12 cellular contexts compared by ENCODE assay signal in the genomic region with DNA sequence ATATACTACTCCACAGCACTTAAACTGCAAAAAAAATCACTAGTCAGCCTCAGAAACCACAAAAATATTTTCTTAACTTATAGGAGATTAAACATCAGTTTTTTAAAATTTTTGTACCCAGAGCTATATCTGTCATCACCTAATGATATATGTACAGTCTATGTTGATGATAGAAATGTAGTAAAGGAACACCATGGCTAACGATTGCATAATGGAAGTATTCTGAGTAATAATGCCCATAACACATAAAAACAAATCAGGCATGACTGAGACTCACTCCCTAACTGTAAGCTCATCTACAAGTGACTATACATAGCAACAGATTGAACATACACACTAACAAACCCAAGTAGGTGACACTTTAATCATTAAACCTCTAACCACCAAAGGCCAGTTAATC. TPM values are rescaled to one million over a fixed set of nuclear protein-coding genes. Genes with fewer than 3 reads are reported as not detected.
DNase-seq lines count a peak whose midpoint lies in the region; ATAC-seq and TF ChIP-seq lines count a peak whose summit lies in the region.
"Had no signal": no experiment of that assay in that cellular context is flagged by ENCODE, and none has a peak within 500 bp of the region (broad histone marks: within the 10 kb centered on the region; RNA-seq: fewer than 3 reads in every experiment).

No MANE protein-coding gene starts in this region.

- WGBS in mesenchymal stem cell = 100% methylated on average over 1 of the region's 1 CpG
- no CpG with 5 or more reads among the region's 1 CpG for WGBS in mesendoderm (ENCODE audit: extremely low coverage, insufficient coverage, low lambda C conversion rate)
- WGBS in H9 (ENCODE audit: extremely low coverage, insufficient read length, low lambda C conversion rate) = no CpG with 5 or more reads among the region's 1 CpG

- no peak overlapping the region for H2BK15ac ChIP-seq in mesenchymal stem cell (ENCODE audit: low read depth, poor library complexity, severe bottlenecking)
- H2BK15ac ChIP-seq in mesendoderm (replicated peaks; ENCODE audit: low read depth) = no peak overlapping the region
- no peak overlapping the region for H2BK15ac ChIP-seq in H9 (ENCODE audit: low read depth, low read length)

- no peak for TF ChIP-seq CTCF in H9 (conservative IDR thresholded peaks at IDR 0.05)

- H3K27ac ChIP-seq in mesenchymal stem cell (ENCODE audit: low read length, poor library complexity, severe bottlenecking) (peak overlapping the region; percentile 10), mesendoderm (ENCODE audit: low read depth, low read length) (no peak overlapping the region), H9 (ENCODE audit: insufficient read length, low read depth, low read length) (no peak overlapping the region)
- H3K27ac ChIP-seq: cardiac muscle cell, skin epidermis had no signal

- no peaks in the 10 kb centered on the region for H3K36me3 Mint-ChIP-seq in H9 (ENCODE audit: insufficient read depth in 1 of 3, low read depth in 3 of 3)
- H3K36me3 Mint-ChIP-seq: CD4-positive, CD25-positive, alpha-beta regulatory T cell; natural killer cell had no signal

- no peak overlapping the region for H3T11ph ChIP-seq in H9 (ENCODE audit: low read length)

- H3K14ac ChIP-seq in mesenchymal stem cell (ENCODE audit: low read length in 2 of 2) (no peak overlapping the region), H9 (ENCODE audit: insufficient read depth, low read length) (no peak overlapping the region)

- H3K18ac ChIP-seq in mesenchymal stem cell (ENCODE audit: low read depth in 1 of 2, low read length in 2 of 2) = no peak overlapping the region
- H3K18ac ChIP-seq in mesendoderm (ENCODE audit: low read length) = no peak overlapping the region
- H3K18ac ChIP-seq in H9 (ENCODE audit: insufficient read length, low read depth, low read length) = no peak overlapping the region

- H2AK5ac ChIP-seq in mesenchymal stem cell (ENCODE audit: low read length, severe bottlenecking) = no peak overlapping the region
- H2AK5ac ChIP-seq in mesendoderm (ENCODE audit: low read length) = no peak overlapping the region
- no peak overlapping the region for H2AK5ac ChIP-seq in H9 (ENCODE audit: insufficient read length, low read length)

- H3K4me3 ChIP-seq in mesenchymal stem cell (ENCODE audit: insufficient read depth in 1 of 2, low read depth in 1 of 2, low read length in 2 of 2) (no peak overlapping the region), mesendoderm (ENCODE audit: low read length) (no peak overlapping the region)
- H3K4me3 ChIP-seq: cardiac muscle cell, skin epidermis had no signal

- H3K27me3 ChIP-seq in mesenchymal stem cell (ENCODE audit: control insufficient read depth in 1 of 2, insufficient read depth in 1 of 2, low read length in 2 of 2) = no peaks in the 10 kb centered on the region
- H3K27me3 ChIP-seq in mesendoderm (ENCODE audit: insufficient read depth, low read length, poor library complexity) = no peaks in the 10 kb centered on the region
- H3K27me3 ChIP-seq in H9 (ENCODE audit: insufficient read depth, low read length) = no peaks in the 10 kb centered on the region
- H3K27me3 ChIP-seq: cardiac muscle cell had no signal

- ATAC-seq in GM18861 (IDR thresholded peaks at IDR 0.05; ENCODE audit: unreplicated experiment) (peak; percentile 79), HG02759 (IDR thresholded peaks at IDR 0.05; ENCODE audit: unreplicated experiment) (peak; percentile 55)

- no peaks in the 10 kb centered on the region for H3K79me2 ChIP-seq in mesendoderm (ENCODE audit: control insufficient read depth, insufficient read depth, low read length)
- H3K79me2 ChIP-seq in H9 (ENCODE audit: insufficient read depth, low read length) = no peaks in the 10 kb centered on the region

- H3K23ac ChIP-seq in mesenchymal stem cell (ENCODE audit: low read length in 2 of 2) = no peak overlapping the region
- H3K23ac ChIP-seq in mesendoderm (ENCODE audit: low read length) = no peak overlapping the region
- H3K23ac ChIP-seq in H9 (ENCODE audit: insufficient read length, low read depth, low read length) = no peak overlapping the region

- H3K4me3 Mint-ChIP-seq in H9 = no peak overlapping the region
- H3K4me3 Mint-ChIP-seq: CD4-positive, CD25-positive, alpha-beta regulatory T cell; natural killer cell had no signal

- H4K5ac ChIP-seq in mesendoderm (ENCODE audit: low read length) (no peak overlapping the region), H9 (ENCODE audit: insufficient read length, low read depth, low read length) (no peak overlapping the region)

- no peaks in the 10 kb centered on the region for H4K20me1 ChIP-seq in H9 (ENCODE audit: control insufficient read depth, insufficient read depth, insufficient read length)

- H2BK5ac ChIP-seq in mesenchymal stem cell (ENCODE audit: low read depth, low read length, poor library complexity, severe bottlenecking) = no peak overlapping the region
- no peak overlapping the region for H2BK5ac ChIP-seq in mesendoderm (ENCODE audit: low read length)
- H2BK5ac ChIP-seq in H9 (ENCODE audit: insufficient read length, low read length) = no peak overlapping the region

- H3K36me3 ChIP-seq in mesenchymal stem cell (ENCODE audit: control insufficient read depth in 1 of 2, insufficient read depth in 2 of 2, low read depth in 1 of 2, low read length in 2 of 2) (no peaks in the 10 kb centered on the region), mesendoderm (ENCODE audit: control insufficient read depth, insufficient read depth, low read length) (no peaks in the 10 kb centered on the region)
- H3K36me3 ChIP-seq: cardiac muscle cell had no signal

- no peak overlapping the region for H2BK20ac ChIP-seq in H9 (ENCODE audit: low read depth, low read length, poor library complexity, severe bottlenecking)

- H3K9ac ChIP-seq in mesenchymal stem cell (ENCODE audit: low read length) (peak overlapping the region; percentile 12), mesendoderm (ENCODE audit: low read length) (no peak overlapping the region), H9 (ENCODE audit: extremely low read depth, insufficient read length, low read length) (no peak overlapping the region)

- H3K56ac ChIP-seq in mesendoderm (ENCODE audit: low read length) = no peak overlapping the region
- H3K56ac ChIP-seq in H9 (ENCODE audit: insufficient read length, low read depth, low read length) = no peak overlapping the region

- no peaks in the 10 kb centered on the region for H3K23me2 ChIP-seq in H9 (ENCODE audit: insufficient read length, low read depth, low read length, poor library complexity, severe bottlenecking)

- H3K27ac Mint-ChIP-seq in H9 = no peak overlapping the region
- H3K27ac Mint-ChIP-seq: CD4-positive, CD25-positive, alpha-beta regulatory T cell; natural killer cell had no signal

- DNase-seq in LHCN-M2 (ENCODE audit: low read depth) (peak; percentile 23), mesenchymal stem cell (peak; percentile 60), GF-D8 (lab: John Stamatoyannopoulos, UW) (no peak), mesendoderm (no peak), H9 (no peak), NCI-H524 (lab: John Stamatoyannopoulos, UW) (no peak)
- DNase-seq: natural killer cell had no signal

- H3K4me1 ChIP-seq in mesenchymal stem cell (ENCODE audit: control insufficient read depth, insufficient read depth, low read depth, low read length) (no peaks in the 10 kb centered on the region), mesendoderm (ENCODE audit: control insufficient read depth, low read depth, low read length) (no peaks in the 10 kb centered on the region), H9 (ENCODE audit: insufficient read depth, low read length) (no peaks in the 10 kb centered on the region)

- H3K4me2 ChIP-seq in mesenchymal stem cell (ENCODE audit: low read length, poor library complexity, severe bottlenecking) (no peak overlapping the region), mesendoderm (ENCODE audit: low read length) (no peak overlapping the region), H9 (ENCODE audit: insufficient read depth, insufficient read length, low read length) (no peak overlapping the region)

- H3K9me3 Mint-ChIP-seq in H9 = no peaks in the 10 kb centered on the region
- H3K9me3 Mint-ChIP-seq: CD4-positive, CD25-positive, alpha-beta regulatory T cell; natural killer cell had no signal

- H4K8ac ChIP-seq in mesenchymal stem cell (ENCODE audit: low read length) (no peak overlapping the region), mesendoderm (ENCODE audit: low read depth, low read length) (no peak overlapping the region), H9 (replicated peaks; ENCODE audit: insufficient read length, low read depth, low read length) (no peak overlapping the region)

- H3K79me1 ChIP-seq in mesenchymal stem cell (replicated peaks; ENCODE audit: low read length, poor library complexity, severe bottlenecking) = no peaks in the 10 kb centered on the region
- no peaks in the 10 kb centered on the region for H3K79me1 ChIP-seq in mesendoderm (ENCODE audit: low read length)
- H3K79me1 ChIP-seq in H9 (ENCODE audit: insufficient read depth, low read depth, low read length, poor library complexity, severe bottlenecking) = no peaks in the 10 kb centered on the region

- H3K4ac ChIP-seq in mesenchymal stem cell (ENCODE audit: low read depth in 1 of 2, low read length in 2 of 2) (no peak overlapping the region), mesendoderm (ENCODE audit: low read depth, low read length) (no peak overlapping the region), H9 (ENCODE audit: low read depth, low read length) (no peak overlapping the region)

- H2BK120ac ChIP-seq in mesenchymal stem cell (ENCODE audit: low read depth, low read length) (no peak overlapping the region), mesendoderm (ENCODE audit: low read depth, low read length) (no peak overlapping the region), H9 (ENCODE audit: low read depth, low read length, poor library complexity, severe bottlenecking) (no peak overlapping the region)

- H4K91ac ChIP-seq in mesenchymal stem cell (ENCODE audit: low read length) (no peak overlapping the region), H9 (ENCODE audit: insufficient read length, low read depth, low read length) (no peak overlapping the region)

- H3K27me3 Mint-ChIP-seq in H9 (ENCODE audit: low read depth) = no peaks in the 10 kb centered on the region

- H3K9me3 ChIP-seq in mesenchymal stem cell (ENCODE audit: control insufficient read depth, low read length) (no peaks in the 10 kb centered on the region), H9 (ENCODE audit: control insufficient read depth, low read depth, low read length) (no peaks in the 10 kb centered on the region)

- no peak overlapping the region for H2BK12ac ChIP-seq in mesenchymal stem cell (ENCODE audit: low read length in 2 of 2)
- no peak overlapping the region for H2BK12ac ChIP-seq in H9 (ENCODE audit: insufficient read length, low read depth, low read length)

- H2AFZ ChIP-seq in mesenchymal stem cell (ENCODE audit: low read depth, low read length) (no peak overlapping the region), H9 (ENCODE audit: low read length) (no peak overlapping the region)

- peaks cover 2 to 4% of the 10 kb centered on the region in 2 experiments; a peak in 2 of 4 replicates for H3K4me1 Mint-ChIP-seq in H9
- H3K4me1 Mint-ChIP-seq: CD4-positive, CD25-positive, alpha-beta regulatory T cell; natural killer cell had no signal

RNA-seq across cellular contexts. Expression of gene TSPAN12, which starts 51.3 kb away (rescaled TPM):
- 6.2 and 6.4 TPM in 2 replicates for total RNA-seq in LHCN-M2 (2014; rRNA removed)
- 2.5 TPM for polyA plus RNA-seq in LHCN-M2 (2012)
- polyA plus RNA-seq in mesenchymal stem cell (2013, experiment 1 of 2) = 22.9 TPM
- 25.0 TPM for polyA plus RNA-seq in mesenchymal stem cell (2013, experiment 2 of 2)
- polyA plus RNA-seq in mesendoderm (2013, experiment 1 of 2) = 15.3 TPM
- polyA plus RNA-seq in mesendoderm (2013, experiment 2 of 2) = 17.7 TPM
- 6.6 and 8.7 TPM in 2 replicates for total RNA-seq in H9 (2021)
- total RNA-seq: CD4-positive, CD25-positive, alpha-beta regulatory T cell; natural killer cell had no signal

Comparison
In these comparisons a context has a peak if more than half of its experiments do, and no peak if none do; other contexts are left out.
1. DNase-seq: peak in LHCN-M2 (single experiment) and mesenchymal stem cell (single experiment); none in GF-D8 (single experiment), mesendoderm (single experiment), H9 (single experiment) and NCI-H524 (0 of 2).